21 cellular contexts compared by ENCODE assay signal in the genomic region with DNA sequence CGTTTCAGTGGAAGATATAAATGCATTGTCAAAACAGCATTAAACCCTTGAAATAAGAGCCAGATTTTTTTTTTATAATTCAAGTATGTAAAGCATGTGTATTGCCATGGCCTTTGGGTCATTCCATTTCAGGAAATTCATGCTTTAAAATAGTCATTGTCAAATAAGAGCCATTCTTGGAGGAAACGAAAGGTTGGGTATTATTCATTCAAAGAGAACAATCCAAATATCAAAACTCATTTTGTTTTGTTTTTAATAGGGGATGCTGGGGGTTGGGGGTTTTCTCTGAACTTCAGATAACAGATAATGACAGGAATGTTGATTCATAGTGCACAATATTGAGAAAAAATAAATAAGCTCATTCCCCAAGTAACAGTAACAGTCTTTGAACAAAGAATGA.
DNase-seq lines count a peak whose midpoint lies in the region; ATAC-seq, FAIRE-seq and TF ChIP-seq lines count a peak whose summit lies in the region.
"Had no signal": no experiment of that assay in that cellular context is flagged by ENCODE, and none has a peak within 500 bp of the region (broad histone marks: within the 10 kb centered on the region; RNA-seq: fewer than 3 reads in every experiment).

No MANE protein-coding gene starts in this region.

- ATAC-seq in GM12878, result no peak
- ATAC-seq: A549; CD8-positive, alpha-beta T cell; HCT116; K562 had no signal

- CTCF ChIA-PET in A673 (lab: Charles Lee) (interaction anchor here (0.6 kb wide), 1 partner anchor 176 kb away, joined by 3 read pairs; no protein-coding TSS in a partner anchor), GM12878 (lab: Yijun Ruan, JAX) (interaction anchor here (0.6 to 1.5 kb wide), 5 partner anchors 10 to 213 kb away, joined by 3 to 5 read pairs (median 4); no protein-coding TSS in a partner anchor)

- H3K4me1 ChIP-seq in A673 (ENCODE audit: insufficient read depth, low read length, poor library complexity, severe bottlenecking) (peaks cover 29% of the 10 kb centered on the region), GM12878 (ENCODE audit: control insufficient read depth, insufficient read depth, low read length) (peaks cover 14% of the 10 kb centered on the region), tibial nerve (peaks cover 0 to 8% (median 0%) of the 10 kb centered on the region in 4 donors)
- H3K4me1 ChIP-seq: BLaER1 treated with 17β-estradiol and CSF1 and Interleukin-3, amounts not matched to agents 10 nM and 100 nM had no signal

- TF ChIP-seq POLR2A in GM12878 (IDR thresholded peaks at IDR 0.05; ENCODE audit: low read depth, low read length), result no peak
- no peak for TF ChIP-seq POLR2A in tibial nerve (IDR thresholded peaks at IDR 0.05)

- no peaks in the 10 kb centered on the region for H3K27me3 ChIP-seq in A673 (replicated peaks; ENCODE audit: insufficient read depth, low read depth, low read length, poor library complexity)
- H3K27me3 ChIP-seq in GM12878 (replicated peaks in 1 of 2; ENCODE audit: control insufficient read depth in 2 of 2, insufficient read depth in 2 of 2, low read length in 1 of 2), result no peaks in the 10 kb centered on the region
- H3K27me3 ChIP-seq in tibial nerve, result no peaks in the 10 kb centered on the region
- H3K27me3 ChIP-seq: BLaER1 treated with 17β-estradiol and CSF1 and Interleukin-3, amounts not matched to agents 10 nM and 100 nM had no signal

- H3K9me3 ChIP-seq in A673 (ENCODE audit: low read depth, low read length, poor library complexity, severe bottlenecking), result no peaks in the 10 kb centered on the region
- H3K9me3 ChIP-seq in GM12878 (replicated peaks; ENCODE audit: control insufficient read depth, insufficient read depth, low read length), result no peaks in the 10 kb centered on the region
- no peaks in the 10 kb centered on the region for H3K9me3 ChIP-seq in tibial nerve
- H3K9me3 ChIP-seq: A549; BLaER1 treated with 17β-estradiol and CSF1 and Interleukin-3, amounts not matched to agents 10 nM and 100 nM had no signal

- H3K9ac ChIP-seq in GM12878 (ENCODE audit: control insufficient read depth, insufficient read depth, low read length), result no peak overlapping the region
- H3K9ac ChIP-seq: BLaER1 treated with 17β-estradiol and CSF1 and Interleukin-3, amounts not matched to agents 10 nM and 100 nM had no signal

- BruUV-seq in A673 (replicated peaks; lab: Mats Ljungman, UMichigan) (no TSS peak), GM12878 (replicated peaks; lab: Mats Ljungman, UMichigan) (no TSS peak)

- peak; percentile 56 for DNase-seq in A673 (ENCODE audit: low spot score)
- DNase-seq in GM12878 (ENCODE audit: low read depth, low spot score), result no peak
- peak; percentile 56 for DNase-seq in fibroblast of the aortic adventitia (ENCODE audit: low read depth)
- DNase-seq in pulmonary artery endothelial cell (ENCODE audit: low read depth, low spot score), result peak; percentile 63
- no peak for DNase-seq in T-helper 2 cell
- DNase-seq in activated naive CD4-positive, alpha-beta T cell treated with Interleukin-2 at 50 U/mL for 16 hours, result no peak
- DNase-seq in tibial nerve (ENCODE audit: low spot score in 2 of 2), result no peak
- DNase-seq: Calu3; CD8-positive, alpha-beta T cell; DND-41; GOT3; H7; HFFc6; IMR-90 had no signal

- TF ChIP-seq RAD21 in GM12878 (IDR thresholded peaks at IDR 0.05; ENCODE audit: insufficient read depth, low read depth, low read length), result no peak

- H2AFZ ChIP-seq in GM12878 (ENCODE audit: control insufficient read depth, low read depth, low read length), result no peak overlapping the region

- H3K36me3 ChIP-seq in A673 (ENCODE audit: insufficient read depth, low read length, poor library complexity, severe bottlenecking) (no peaks in the 10 kb centered on the region), GM12878 (ENCODE audit: control insufficient read depth in 2 of 2, insufficient read depth in 2 of 2, low read length in 1 of 2) (no peaks in the 10 kb centered on the region), tibial nerve (no peaks in the 10 kb centered on the region)
- H3K36me3 ChIP-seq: BLaER1 treated with 17β-estradiol and CSF1 and Interleukin-3, amounts not matched to agents 10 nM and 100 nM had no signal

- intact Hi-C loops in A673 (cut with micrococcal nuclease; ENCODE audit: unreplicated experiment) (loop anchor here (2.0 to 5.0 kb wide), 2 partner anchors 194 to 343 kb away; no protein-coding TSS in a partner anchor), GM12878 (cut with micrococcal nuclease; ENCODE audit: unreplicated experiment) (no loop called here)

- no peaks in the 10 kb centered on the region for H4K20me1 ChIP-seq in GM12878 (ENCODE audit: control insufficient read depth, insufficient read depth)
- H4K20me1 ChIP-seq: BLaER1 treated with 17β-estradiol and CSF1 and Interleukin-3, amounts not matched to agents 10 nM and 100 nM had no signal

- no peak for FAIRE-seq in GM12878 (lab: Jason Lieb, UNC)
- FAIRE-seq: A549, G401.6, K562 had no signal

- SMC1A ChIA-PET in GM12878 (lab: Charles Lee; ENCODE audit: uncharacterized antibody, unreplicated experiment), result interaction anchor here (1.0 to 1.8 kb wide), 3 partner anchors 13 to 48 kb away, joined by 3 to 6 read pairs (median 3); no protein-coding TSS in a partner anchor

- H3K4me3 ChIP-seq in A673 (ENCODE audit: low read depth, low read length, poor library complexity, severe bottlenecking), result no peak overlapping the region
- H3K4me3 ChIP-seq in GM12878, result no peak overlapping the region
- no peak overlapping the region for H3K4me3 ChIP-seq in fibroblast of the aortic adventitia (ENCODE audit: low read depth, low read length)
- H3K4me3 ChIP-seq in tibial nerve, result no peak overlapping the region
- H3K4me3 ChIP-seq: A549; BLaER1 treated with 17β-estradiol and CSF1 and Interleukin-3, amounts not matched to agents 10 nM and 100 nM; K562 had no signal

- H3K27ac ChIP-seq in A673 (ENCODE audit: low read depth, low read length, poor library complexity, severe bottlenecking), result peak overlapping the region; percentile 82
- H3K27ac ChIP-seq in GM12878 (ENCODE audit: control insufficient read depth, insufficient read depth), result no peak overlapping the region
- H3K27ac ChIP-seq in tibial nerve, result no peak overlapping the region
- H3K27ac ChIP-seq: 22Rv1; A549; BLaER1 treated with 17β-estradiol and CSF1 and Interleukin-3, amounts not matched to agents 10 nM and 100 nM; HL-60 had no signal

- no peak for TF ChIP-seq CTCF in A673 (conservative IDR thresholded peaks at IDR 0.05; ENCODE audit: low read depth, low read length)
- no peak for TF ChIP-seq CTCF in GM12878 (IDR thresholded peaks at IDR 0.05 in 2 of 3, conservative IDR thresholded peaks at IDR 0.05 in 1 of 3; ENCODE audit: control insufficient read depth in 2 of 3, extremely low read depth in 1 of 3, insufficient read depth in 1 of 3, low read depth in 3 of 3, low read length in 3 of 3)
- no peak for TF ChIP-seq CTCF in fibroblast of the aortic adventitia (IDR thresholded peaks at IDR 0.05; ENCODE audit: insufficient read depth, low read length)
- TF ChIP-seq CTCF in tibial nerve (IDR thresholded peaks at IDR 0.05), result no peak

- WGBS in GM12878 (ENCODE audit: insufficient coverage, insufficient replicate concordance, low lambda C conversion rate, missing lambda C conversion rate), result 51% methylated on average over 2 of the region's 2 CpGs
- 27 to 38% methylated on average over 2 of the region's 2 CpGs for WGBS in tibial nerve, 2 donors

- in situ Hi-C loops in GM12878 (cut with MboI), result no loop called here

- no peak overlapping the region for H3K4me2 ChIP-seq in GM12878 (ENCODE audit: control insufficient read depth, insufficient read depth)
- H3K4me2 ChIP-seq: A549; BLaER1 treated with 17β-estradiol and CSF1 and Interleukin-3, amounts not matched to agents 10 nM and 100 nM had no signal

- POLR2A ChIA-PET in A673 (lab: Charles Lee; ENCODE audit: low non-redundant PET), result no interaction called here
- POLR2A ChIA-PET in GM12878 (lab: Charles Lee), result no interaction called here

- RAD21 ChIA-PET in GM12878 (lab: Charles Lee; ENCODE audit: unreplicated experiment), result interaction anchor here (1.6 kb wide), 1 partner anchor 12 kb away, joined by 3 read pairs; no protein-coding TSS in a partner anchor

- TF ChIP-seq EP300 in GM12878 (IDR thresholded peaks at IDR 0.05; ENCODE audit: borderline replicate concordance in 1 of 2, control insufficient read depth in 1 of 2, low read depth in 2 of 2, low read length in 2 of 2), result no peak
- no peak for TF ChIP-seq EP300 in tibial nerve (IDR thresholded peaks at IDR 0.05)

- H3K79me2 ChIP-seq in GM12878 (ENCODE audit: control insufficient read depth, insufficient read depth, low read length), result no peaks in the 10 kb centered on the region

TF ChIP-seq in GM12878, 131 proteins besides CTCF, POLR2A, EP300 and RAD21:
- TF ChIP-seq IKZF1 (conservative IDR thresholded peaks at IDR 0.05), result no peak
- 0 out of 2 replicates have a peak, but pooled peaks have one; percentile 22 for TF ChIP-seq NFIC (IDR thresholded peaks at IDR 0.05; ENCODE audit: low read depth, low read length)

Comparison
In these comparisons a context has a peak if more than half of its experiments do, and no peak if none do; other contexts are left out.
1. DNase-seq: peak in A673 (single experiment), fibroblast of the aortic adventitia (single experiment) and pulmonary artery endothelial cell (single experiment); none in GM12878 (single experiment), T-helper 2 cell (0 of 5), activated naive CD4-positive, alpha-beta T cell treated with Interleukin-2 at 50 U/mL for 16 hours (single experiment) and tibial nerve (0 of 2).